Comparison of ENCODE assay signal across 8 cellular contexts in genomic region chr1:10687782-10688408, GRCh38.
DNase-seq lines count a peak whose midpoint lies in the region; ATAC-seq and TF ChIP-seq lines count a peak whose summit lies in the region.
"Had no signal": no experiment of that assay in that cellular context is flagged by ENCODE, and none has a peak within 500 bp of the region (broad histone marks: within the 10 kb centered on the region; RNA-seq: fewer than 3 reads in every experiment).

No MANE protein-coding gene starts in this region.

- H3K4me3 Mint-ChIP-seq in brain (peak overlapping the region in 1 of 5 experiments; percentile 42), memory B cell (no peak overlapping the region)

- no peaks in the 10 kb centered on the region for H3K9me3 ChIP-seq in thoracic aorta

- peaks cover 3% of the 10 kb centered on the region for H3K27me3 Mint-ChIP-seq in brain
- H3K27me3 Mint-ChIP-seq in memory B cell = no peaks in the 10 kb centered on the region

- peaks cover 0 to 4% (median 0%) of the 10 kb centered on the region in 5 experiments for H3K9me3 Mint-ChIP-seq in brain
- H3K9me3 Mint-ChIP-seq in memory B cell = no peaks in the 10 kb centered on the region

- no peaks in the 10 kb centered on the region for H3K36me3 ChIP-seq in thoracic aorta

- TF ChIP-seq CTCF in NB4 (IDR thresholded peaks at IDR 0.05; ENCODE audit: low read depth, low read length) (no peak), brain (conservative IDR thresholded peaks at IDR 0.05) (no peak), thoracic aorta (IDR thresholded peaks at IDR 0.05) (no peak)

- no peak for TF ChIP-seq POLR2A in NB4 (IDR thresholded peaks at IDR 0.05; ENCODE audit: extremely low read depth, insufficient read length)

- peaks cover 76% of the 10 kb centered on the region for H3K4me1 Mint-ChIP-seq in brain
- H3K4me1 Mint-ChIP-seq in memory B cell = peaks cover 10% of the 10 kb centered on the region

- peak overlapping the region; percentile 11 to 56 for H3K27ac ChIP-seq in thoracic aorta

- H3K4me3 ChIP-seq in NB4 (ENCODE audit: low read depth, low read length) (no peak overlapping the region), thoracic aorta (peak overlapping the region; percentile 26)

- H3K36me3 Mint-ChIP-seq in brain (no peaks in the 10 kb centered on the region), memory B cell (no peaks in the 10 kb centered on the region)

- ATAC-seq in memory B cell (ENCODE audit: low read depth) = no peak
- ATAC-seq in thoracic aorta (ENCODE audit: insufficient number of reproducible peaks, low FRiP score, low read depth) = no peak

- DNase-seq in NB4 (ENCODE audit: low read depth) (peak; percentile 71), memory B cell (ENCODE audit: low spot score in 2 of 2) (no peak), thoracic aorta (ENCODE audit: low spot score) (no peak), HuH-7 (ENCODE audit: low spot score) (no peak), NCI-H1092 (lab: John Stamatoyannopoulos, UW) (no peak)
- DNase-seq in stimulated activated CD4-positive, alpha-beta T cell treated with anti-CD3 and anti-CD28 coated beads, Interleukin-2, amount 100 ng/mL, for 48 hours = no peak
- DNase-seq: activated CD8-positive, alpha-beta memory T cell treated with anti-CD3 and anti-CD28 coated beads, Interleukin-2, amount 50 U/mL, for 48 hours had no signal

- no peaks in the 10 kb centered on the region for H3K27me3 ChIP-seq in thoracic aorta (replicated peaks; ENCODE audit: insufficient read depth)

- peaks cover 38 to 82% of the 10 kb centered on the region in 2 donors for H3K4me1 ChIP-seq in thoracic aorta (ENCODE audit: control insufficient read depth in 1 of 2, low read depth in 2 of 2)

- H3K27ac Mint-ChIP-seq in brain = peak overlapping the region; percentile 33 to 92 (median 77)
- H3K27ac Mint-ChIP-seq in memory B cell = peak overlapping the region; percentile 28
